26 cellular contexts compared by ENCODE assay signal in the genomic region with DNA sequence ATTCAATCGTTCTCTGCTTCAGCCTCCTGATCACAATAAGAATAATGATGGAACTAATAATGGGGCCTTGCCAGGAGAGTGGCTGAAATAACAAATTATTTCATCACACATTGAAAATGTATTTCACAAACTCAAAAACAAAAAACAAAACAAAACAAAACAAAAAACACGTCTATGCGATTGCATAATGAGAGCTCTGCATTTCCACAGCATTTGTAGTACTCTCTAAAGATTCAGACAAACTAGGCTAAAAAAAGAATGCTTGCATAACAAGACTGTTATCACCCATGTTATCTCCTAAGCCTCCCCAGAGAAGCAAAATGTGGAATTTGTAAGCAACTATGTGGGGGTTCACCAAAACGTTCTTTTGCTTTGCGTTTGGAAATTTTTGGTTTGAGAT. TPM values are rescaled to one million over a fixed set of nuclear protein-coding genes. Genes with fewer than 3 reads are reported as not detected.
DNase-seq lines count a peak whose midpoint lies in the region; ATAC-seq and TF ChIP-seq lines count a peak whose summit lies in the region.
"Had no signal": no experiment of that assay in that cellular context is flagged by ENCODE, and none has a peak within 500 bp of the region (broad histone marks: within the 10 kb centered on the region; RNA-seq: fewer than 3 reads in every experiment).

No MANE protein-coding gene starts in this region.

- H2AFZ ChIP-seq in IMR-90 (replicated peaks; ENCODE audit: low read length, poor library complexity) = no peak overlapping the region

- no peak overlapping the region for H3K4me3 Mint-ChIP-seq in natural killer cell treated with Interleukin-12 subunit alpha and Interleukin-12 subunit beta and Interleukin-15 and Interleukin-18, amount 100 ng/mL, for 72 hours
- H3K4me3 Mint-ChIP-seq: activated CD8-positive, alpha-beta T cell treated with anti-CD3 and anti-CD28 coated beads, Interleukin-2, amount 10 ng/mL, durations not matched to agents 7 days and 5 days; brain; effector memory CD8-positive, alpha-beta T cell; stimulated activated effector memory CD8-positive, alpha-beta T cell treated with anti-CD3 and anti-CD28 coated beads, Interleukin-12 subunit alpha, Interleukin-12 subunit beta, amount 100 ng/mL, for 72 hours had no signal

- no peaks in the 10 kb centered on the region for H3K4me1 ChIP-seq in IMR-90 (ENCODE audit: control insufficient read depth, insufficient read depth, low read length)
- H3K4me1 ChIP-seq: esophagus muscularis mucosa, SJSA1, uterus had no signal

- H3K56ac ChIP-seq in IMR-90 (ENCODE audit: extremely low read depth, insufficient read depth, low read length) = no peak overlapping the region

- H4K20me1 ChIP-seq in IMR-90 (ENCODE audit: insufficient read depth, low read length) = no peaks in the 10 kb centered on the region

- no peak overlapping the region for H3K23ac ChIP-seq in IMR-90 (ENCODE audit: low read depth, low read length)

- WGBS in IMR-90 (ENCODE audit: extremely low coverage in 2 of 2, insufficient read length in 1 of 2), 2 experiments = 100% methylated on average over 1 of the region's 5 CpGs; no CpG with 5 or more reads in 1 of the 2 experiments

- no peak overlapping the region for H3K14ac ChIP-seq in IMR-90 (replicated peaks; ENCODE audit: low read depth, low read length)

- no peak for TF ChIP-seq RAD21 in IMR-90 (IDR thresholded peaks at IDR 0.05; ENCODE audit: low read length)

- DNase-seq in IMR-90 = no peak
- peak; percentile 52 for DNase-seq in NOMO-1 treated with DMSO at 0.1 percent for 48 hours (lab: John Stamatoyannopoulos, UW; ENCODE audit: unreplicated experiment)
- DNase-seq in choroid plexus epithelial cell (ENCODE audit: low read depth) = peak; percentile 45
- peak; percentile 55 for DNase-seq in inferior parietal cortex (ENCODE audit: extremely low spot score)
- DNase-seq in HUDEP-2 (lab: John Stamatoyannopoulos, UW; ENCODE audit: unreplicated experiment in 76 of 76) = no peak
- no peak for DNase-seq in natural killer cell treated with Interleukin-12 subunit alpha and Interleukin-12 subunit beta and Interleukin-15 and Interleukin-18, amount 100 ng/mL, for 72 hours (ENCODE audit: low spot score)
- DNase-seq: activated CD4-positive, alpha-beta T cell treated with anti-CD3 and anti-CD28 coated beads for 1 hour; activated CD8-positive, alpha-beta T cell treated with anti-CD3 and anti-CD28 coated beads, Interleukin-2, amount 10 ng/mL, durations not matched to agents 7 days and 5 days; activated gamma-delta T cell; DMS79; effector memory CD8-positive, alpha-beta T cell; Karpas-422; kidney glomerular epithelial cell; NCI-H1105; NCI-H2081 treated with DMSO at 0.1 percent for 48 hours; NCI-H446 treated with DMSO at 0.1 percent for 48 hours; occipital lobe; substantia nigra; uterus had no signal

- H3K27ac Mint-ChIP-seq in natural killer cell treated with Interleukin-12 subunit alpha and Interleukin-12 subunit beta and Interleukin-15 and Interleukin-18, amount 100 ng/mL, for 72 hours = no peak overlapping the region
- H3K27ac Mint-ChIP-seq: activated CD8-positive, alpha-beta T cell treated with anti-CD3 and anti-CD28 coated beads, Interleukin-2, amount 10 ng/mL, durations not matched to agents 7 days and 5 days; effector memory CD8-positive, alpha-beta T cell; stimulated activated effector memory CD8-positive, alpha-beta T cell treated with anti-CD3 and anti-CD28 coated beads, Interleukin-12 subunit alpha, Interleukin-12 subunit beta, amount 100 ng/mL, for 72 hours had no signal

- no peaks in the 10 kb centered on the region for H3K9me1 ChIP-seq in IMR-90 (ENCODE audit: insufficient read depth, low read length)

- H3K9me3 Mint-ChIP-seq in natural killer cell treated with Interleukin-12 subunit alpha and Interleukin-12 subunit beta and Interleukin-15 and Interleukin-18, amount 100 ng/mL, for 72 hours = no peaks in the 10 kb centered on the region
- H3K9me3 Mint-ChIP-seq: effector memory CD8-positive, alpha-beta T cell; stimulated activated effector memory CD8-positive, alpha-beta T cell treated with anti-CD3 and anti-CD28 coated beads, Interleukin-12 subunit alpha, Interleukin-12 subunit beta, amount 100 ng/mL, for 72 hours had no signal

- in situ Hi-C loops in IMR-90 (cut with MboI; ENCODE audit: low sequenced_read_pairs) = no loop called here

- H3K36me3 ChIP-seq in IMR-90 (ENCODE audit: control insufficient read depth, insufficient read depth, low read length) = no peaks in the 10 kb centered on the region
- H3K36me3 ChIP-seq: SJSA1, uterus had no signal

- no peak for TF ChIP-seq CTCF in IMR-90 (conservative IDR thresholded peaks at IDR 0.05; ENCODE audit: low read depth, low read length)
- TF ChIP-seq CTCF in choroid plexus epithelial cell (conservative IDR thresholded peaks at IDR 0.05; ENCODE audit: low read depth, low read length) = no peak

- H2AK9ac ChIP-seq in IMR-90 (replicated peaks; ENCODE audit: low read depth, low read length, poor library complexity) = no peak overlapping the region

- no peaks in the 10 kb centered on the region for H3K9me3 ChIP-seq in IMR-90 (ENCODE audit: control insufficient read depth, insufficient read depth, low read length)
- H3K9me3 ChIP-seq: esophagus muscularis mucosa, SJSA1, uterus had no signal

- BruUV-seq in IMR-90 (replicated peaks; lab: Mats Ljungman, UMichigan) = no TSS peak

- H3K27ac ChIP-seq in IMR-90 (ENCODE audit: insufficient read depth, low read length) = no peak overlapping the region
- H3K27ac ChIP-seq: esophagus muscularis mucosa, SJSA1, uterus had no signal

- no peak overlapping the region for H4K5ac ChIP-seq in IMR-90 (ENCODE audit: low read depth, low read length)

- dilution Hi-C loops in IMR-90 (cut with HindIII; ENCODE audit: low sequenced_read_pairs, unreplicated experiment) = no loop called here

- intact Hi-C loops in IMR-90 (cut with micrococcal nuclease) = no loop called here

- no peak overlapping the region for H4K91ac ChIP-seq in IMR-90 (ENCODE audit: insufficient read depth, low read depth, low read length)

- no peak overlapping the region for H2BK5ac ChIP-seq in IMR-90 (ENCODE audit: low read depth, low read length, poor library complexity, severe bottlenecking)

- no peak overlapping the region for H4K8ac ChIP-seq in IMR-90 (ENCODE audit: low read depth in 2 of 2, low read length in 2 of 2)

- no peak overlapping the region for H3K18ac ChIP-seq in IMR-90 (ENCODE audit: low read depth, low read length)

- H3K4me3 ChIP-seq in IMR-90 (ENCODE audit: insufficient read depth, low read depth, low read length) = no peak overlapping the region
- no peak overlapping the region for H3K4me3 ChIP-seq in choroid plexus epithelial cell (ENCODE audit: low read depth, low read length)
- H3K4me3 ChIP-seq: esophagus muscularis mucosa, SJSA1, uterus had no signal

- POLR2A ChIA-PET in IMR-90 (lab: Charles Lee; ENCODE audit: unreplicated experiment) = no interaction called here

- no peaks in the 10 kb centered on the region for H3K36me3 Mint-ChIP-seq in natural killer cell treated with Interleukin-12 subunit alpha and Interleukin-12 subunit beta and Interleukin-15 and Interleukin-18, amount 100 ng/mL, for 72 hours
- H3K36me3 Mint-ChIP-seq: stimulated activated effector memory CD8-positive, alpha-beta T cell treated with anti-CD3 and anti-CD28 coated beads, Interleukin-12 subunit alpha, Interleukin-12 subunit beta, amount 100 ng/mL, for 72 hours had no signal

- no peak overlapping the region for H3K9ac ChIP-seq in IMR-90 (ENCODE audit: low read depth, low read length)

- H3K27me3 ChIP-seq in IMR-90 (ENCODE audit: control insufficient read depth, insufficient read depth, low read length) = no peaks in the 10 kb centered on the region
- H3K27me3 ChIP-seq: esophagus muscularis mucosa, SJSA1, uterus had no signal

- no peaks in the 10 kb centered on the region for H3K79me1 ChIP-seq in IMR-90 (ENCODE audit: low read depth in 1 of 2, low read length in 2 of 2)

- ATAC-seq in IMR-90 (ENCODE audit: low read depth) (no peak), HG03432 (IDR thresholded peaks at IDR 0.05; ENCODE audit: unreplicated experiment) (no peak), GM21515 (IDR thresholded peaks at IDR 0.05; ENCODE audit: unreplicated experiment) (no peak)
- ATAC-seq in natural killer cell treated with Interleukin-12 subunit alpha and Interleukin-12 subunit beta and Interleukin-15 and Interleukin-18, amount 100 ng/mL, for 72 hours = no peak
- ATAC-seq: activated CD8-positive, alpha-beta T cell treated with anti-CD3 and anti-CD28 coated beads, Interleukin-2, amount 10 ng/mL, durations not matched to agents 7 days and 5 days; effector memory CD8-positive, alpha-beta T cell; Panc1; stimulated activated effector memory CD8-positive, alpha-beta T cell treated with anti-CD3 and anti-CD28 coated beads, Interleukin-12 subunit alpha, Interleukin-12 subunit beta, amount 100 ng/mL, for 72 hours had no signal

- H3K4ac ChIP-seq in IMR-90 (ENCODE audit: low read depth, low read length) = no peak overlapping the region

- no peaks in the 10 kb centered on the region for H3K27me3 Mint-ChIP-seq in natural killer cell treated with Interleukin-12 subunit alpha and Interleukin-12 subunit beta and Interleukin-15 and Interleukin-18, amount 100 ng/mL, for 72 hours
- H3K27me3 Mint-ChIP-seq: brain; effector memory CD8-positive, alpha-beta T cell had no signal

- no peak for TF ChIP-seq POLR2A in IMR-90 (IDR thresholded peaks at IDR 0.05; ENCODE audit: low read depth, low read length)

- no peak overlapping the region for H2BK120ac ChIP-seq in IMR-90 (ENCODE audit: low read depth, low read length)

- no peak overlapping the region for H2BK20ac ChIP-seq in IMR-90 (ENCODE audit: low read depth, low read length)

- no peak overlapping the region for H2BK15ac ChIP-seq in IMR-90 (ENCODE audit: low read depth, low read length)

- CTCF ChIA-PET in IMR-90 (lab: Yijun Ruan, JAX) = interaction anchor here (0.6 to 0.7 kb wide), 3 partner anchors 22 to 319 kb away, joined by 3 read pairs; no protein-coding TSS in a partner anchor

- no peaks in the 10 kb centered on the region for H3K4me1 Mint-ChIP-seq in natural killer cell treated with Interleukin-12 subunit alpha and Interleukin-12 subunit beta and Interleukin-15 and Interleukin-18, amount 100 ng/mL, for 72 hours (ENCODE audit: low read depth in 2 of 2)
- H3K4me1 Mint-ChIP-seq: stimulated activated effector memory CD8-positive, alpha-beta T cell treated with anti-CD3 and anti-CD28 coated beads, Interleukin-12 subunit alpha, Interleukin-12 subunit beta, amount 100 ng/mL, for 72 hours had no signal

- no peak overlapping the region for H2AK5ac ChIP-seq in IMR-90 (ENCODE audit: low read depth, low read length)

- H3K4me2 ChIP-seq in IMR-90 (ENCODE audit: low read depth, low read length) = no peak overlapping the region

TF ChIP-seq in IMR-90, 13 proteins besides CTCF, POLR2A, EP300 and RAD21:
- TF ChIP-seq CEBPB (IDR thresholded peaks at IDR 0.05; ENCODE audit: low read depth, low read length) (peak; percentile 48), MAZ (IDR thresholded peaks at IDR 0.05; ENCODE audit: borderline replicate concordance, low read depth, low read length) (no peak)
TF ChIP-seq in IMR-90: peak in this region for 1.

RNA-seq across cellular contexts. Expression of gene PRELID2, which starts 48.1 kb away (rescaled TPM):
- 8.6 and 13.9 TPM in 2 replicates for total RNA-seq in IMR-90 (2012; rRNA removed)
- polyA plus RNA-seq in IMR-90 (2012; rRNA removed) = 4.5 and 4.9 TPM in 2 replicates
- polyA plus RNA-seq in IMR-90 (2012; cell fraction: cytosol; rRNA removed) = 0.87 and 1.1 TPM in 2 replicates
- 0.63 and 2.5 TPM in 2 replicates for polyA plus RNA-seq in IMR-90 (2012; cell fraction: nucleus; rRNA removed; ENCODE audit: low replicate concordance)
- 1 to 10 TPM; 3.3 to 7.9 TPM for total RNA-seq in natural killer cell treated with Interleukin-12 subunit alpha and Interleukin-12 subunit beta and Interleukin-15 and Interleukin-18, amount 100 ng/mL, for 72 hours

Comparison
In these comparisons a context has a peak if more than half of its experiments do, and no peak if none do; other contexts are left out.
1. DNase-seq: peak in NOMO-1 treated with DMSO at 0.1 percent for 48 hours (single experiment), choroid plexus epithelial cell (single experiment) and inferior parietal cortex (single experiment); none in IMR-90 (single experiment), HUDEP-2 (0 of 76) and natural killer cell treated with Interleukin-12 subunit alpha and Interleukin-12 subunit beta and Interleukin-15 and Interleukin-18, amount 100 ng/mL, for 72 hours (single experiment).